In genomic region chr20:10216146-10216741, GRCh38 we compare ENCODE assay signal across 13 cellular contexts. TPM values are rescaled to one million over a fixed set of nuclear protein-coding genes. Genes with fewer than 3 reads are reported as not detected.
DNase-seq lines count a peak whose midpoint lies in the region; ATAC-seq and TF ChIP-seq lines count a peak whose summit lies in the region.
"Had no signal": no experiment of that assay in that cellular context is flagged by ENCODE, and none has a peak within 500 bp of the region (broad histone marks: within the 10 kb centered on the region; RNA-seq: fewer than 3 reads in every experiment).

No MANE protein-coding gene starts in this region.

- no peak for TF ChIP-seq POLR2A in body of pancreas (IDR thresholded peaks at IDR 0.05)

- CTCF ChIA-PET in CD8-positive, alpha-beta T cell (lab: Charles Lee), result no interaction called here

- H3K4me3 Mint-ChIP-seq in glutamatergic neuron (ENCODE audit: unreplicated experiment), result peak overlapping the region; percentile 99
- H3K4me3 Mint-ChIP-seq in CD8-positive, alpha-beta T cell, result no peak overlapping the region

- WGBS in body of pancreas, 2 donors, result 24 to 26% methylated on average over 3 of the region's 3 CpGs

- H3K4me3 ChIP-seq in WERI-Rb-1 (ENCODE audit: low read depth, low read length) (peak overlapping the region; percentile 74), body of pancreas (no peak overlapping the region)
- H3K4me3 ChIP-seq in CD8-positive, alpha-beta T cell (ENCODE audit: low read depth, low read length), result no peak overlapping the region
- H3K4me3 ChIP-seq: lung had no signal

- H3K4me1 ChIP-seq in CD8-positive, alpha-beta T cell (ENCODE audit: insufficient read depth, low read length), result peaks cover 7% of the 10 kb centered on the region
- H3K4me1 ChIP-seq in body of pancreas, result peaks cover 17% of the 10 kb centered on the region

- H3K36me3 ChIP-seq in WERI-Rb-1, result no peaks in the 10 kb centered on the region
- H3K36me3 ChIP-seq in CD8-positive, alpha-beta T cell (ENCODE audit: insufficient read depth, low read length), result no peaks in the 10 kb centered on the region
- H3K36me3 ChIP-seq in body of pancreas (replicated peaks in 1 of 2; ENCODE audit: insufficient read depth in 1 of 2, low read depth in 2 of 2), result no peaks in the 10 kb centered on the region

- H3K27ac ChIP-seq in WERI-Rb-1 (no peak overlapping the region), substantia nigra (ENCODE audit: low read depth, low read length, poor library complexity, severe bottlenecking) (peak overlapping the region; percentile 51), body of pancreas (no peak overlapping the region)
- no peak overlapping the region for H3K27ac ChIP-seq in CD8-positive, alpha-beta T cell (ENCODE audit: low read depth, low read length)

- no peaks in the 10 kb centered on the region for H3K27me3 ChIP-seq in WERI-Rb-1 (ENCODE audit: insufficient read depth, low read depth, severe bottlenecking)
- H3K27me3 ChIP-seq in CD8-positive, alpha-beta T cell (ENCODE audit: insufficient read depth, low read length), result peaks cover 12% of the 10 kb centered on the region
- peaks cover 0 to 18% of the 10 kb centered on the region in 2 donors for H3K27me3 ChIP-seq in body of pancreas

- peaks cover 8% of the 10 kb centered on the region for H3K27me3 Mint-ChIP-seq in glutamatergic neuron (ENCODE audit: unreplicated experiment)
- H3K27me3 Mint-ChIP-seq in CD8-positive, alpha-beta T cell (ENCODE audit: low read depth), result peaks cover 47% of the 10 kb centered on the region

- peaks cover 6% of the 10 kb centered on the region for H3K9me3 Mint-ChIP-seq in glutamatergic neuron (ENCODE audit: unreplicated experiment)
- H3K9me3 Mint-ChIP-seq in CD8-positive, alpha-beta T cell, result peaks cover 5% of the 10 kb centered on the region
- H3K9me3 Mint-ChIP-seq: H9 had no signal

- H3K9me3 ChIP-seq in WERI-Rb-1 (ENCODE audit: severe bottlenecking) (no peaks in the 10 kb centered on the region), body of pancreas (no peaks in the 10 kb centered on the region)
- H3K9me3 ChIP-seq in CD8-positive, alpha-beta T cell (ENCODE audit: low read length), result no peaks in the 10 kb centered on the region

- no peaks in the 10 kb centered on the region for H3K36me3 Mint-ChIP-seq in glutamatergic neuron (ENCODE audit: unreplicated experiment)
- no peaks in the 10 kb centered on the region for H3K36me3 Mint-ChIP-seq in CD8-positive, alpha-beta T cell

- DNase-seq in NCI-H2107 treated with DMSO at 0.1 percent for 48 hours (lab: John Stamatoyannopoulos, UW; ENCODE audit: unreplicated experiment) (peak; percentile 49), NCI-H2107 (lab: John Stamatoyannopoulos, UW) (no peak), WERI-Rb-1 (no peak), glutamatergic neuron (no peak), substantia nigra (lab: John Stamatoyannopoulos, UW) (peak in 1 of 49 donors; percentile 5), body of pancreas (no peak)
- DNase-seq in CD8-positive, alpha-beta T cell, result no peak
- DNase-seq: GDM1, NCI-H446 had no signal

- TF ChIP-seq CTCF in WERI-Rb-1 (IDR thresholded peaks at IDR 0.05; ENCODE audit: low read depth, low read length) (no peak), glutamatergic neuron (IDR thresholded peaks at IDR 0.05; ENCODE audit: partially characterized antibody, unreplicated experiment) (no peak), body of pancreas (IDR thresholded peaks at IDR 0.05) (no peak)
- TF ChIP-seq CTCF in CD8-positive, alpha-beta T cell (IDR thresholded peaks at IDR 0.05), result no peak

- no peak overlapping the region for H3K27ac Mint-ChIP-seq in glutamatergic neuron (ENCODE audit: unreplicated experiment)
- H3K27ac Mint-ChIP-seq in CD8-positive, alpha-beta T cell, result no peak overlapping the region
- H3K27ac Mint-ChIP-seq: H9 had no signal

- no peak for ATAC-seq in CD8-positive, alpha-beta T cell
- ATAC-seq in body of pancreas (no peak), GM19324 (IDR thresholded peaks at IDR 0.05; ENCODE audit: low FRiP score, unreplicated experiment) (no peak)

- H3K4me1 Mint-ChIP-seq in glutamatergic neuron (ENCODE audit: low read depth, unreplicated experiment), result peaks cover 15% of the 10 kb centered on the region
- H3K4me1 Mint-ChIP-seq in CD8-positive, alpha-beta T cell (ENCODE audit: low read depth), result peaks cover 20% of the 10 kb centered on the region

- intact Hi-C loops in CD8-positive, alpha-beta T cell (cut with DNase I, micrococcal nuclease), result no loop called here
- intact Hi-C loops in body of pancreas (cut with DNase I), result no loop called here

- POLR2A ChIA-PET in CD8-positive, alpha-beta T cell (lab: Charles Lee), result no interaction called here

RNA-seq across cellular contexts. Expression of gene SNAP25, which starts 2.4 kb away (rescaled TPM):
- total RNA-seq in glutamatergic neuron (ENCODE audit: unreplicated experiment) (61.0 TPM), body of pancreas (10 to 100 TPM in 1 of 2 donors, 1 to 10 TPM in 1; 3.4 to 10.9 TPM)
- total RNA-seq in CD8-positive, alpha-beta T cell, result not detected
- total RNA-seq: pulmonary artery endothelial cell had no signal

Comparison
In these comparisons a context has a peak if more than half of its experiments do, and no peak if none do; other contexts are left out.
1. RNA of gene SNAP25, which starts 2.4 kb away (total RNA-seq): 61.0 TPM in glutamatergic neuron (single experiment) and 3.4 to 10.9 TPM in body of pancreas; not detected in CD8-positive, alpha-beta T cell; every median in the first group is over 4 times any median in the second.